14 cellular contexts compared by ENCODE assay signal in genomic region chr1:245677446-245678240, GRCh38.
DNase-seq lines count a peak whose midpoint lies in the region; ATAC-seq and TF ChIP-seq lines count a peak whose summit lies in the region.
"Had no signal": no experiment of that assay in that cellular context is flagged by ENCODE, and none has a peak within 500 bp of the region (broad histone marks: within the 10 kb centered on the region; RNA-seq: fewer than 3 reads in every experiment).

No MANE protein-coding gene starts in this region.

- H3K36me3 ChIP-seq in neuronal stem cell (replicated peaks in 1 of 2; ENCODE audit: control insufficient read depth in 2 of 2, insufficient read depth in 2 of 2, low read length in 2 of 2) (no peaks in the 10 kb centered on the region), prostate gland (no peaks in the 10 kb centered on the region)

- H3K79me1 ChIP-seq in neuronal stem cell (ENCODE audit: low read depth, low read length): no peaks in the 10 kb centered on the region

- H3K9me3 ChIP-seq in neuronal stem cell (replicated peaks in 1 of 2; ENCODE audit: control insufficient read depth in 2 of 2, insufficient read depth in 1 of 2, low read depth in 1 of 2, low read length in 2 of 2) (no peaks in the 10 kb centered on the region), prostate gland (no peaks in the 10 kb centered on the region)

- intact Hi-C loops in prostate gland (cut with DNase I): no loop called here

- H3K4me3 ChIP-seq in fibroblast of mammary gland (ENCODE audit: control insufficient read depth, low read depth, low read length) (no peak overlapping the region), neuronal stem cell (ENCODE audit: low read length in 2 of 2) (no peak overlapping the region), prostate gland (no peak overlapping the region)

- H2BK12ac ChIP-seq in neuronal stem cell (ENCODE audit: low read length): no peak overlapping the region

- H2AK5ac ChIP-seq in neuronal stem cell (ENCODE audit: low read depth, low read length): peak overlapping the region; percentile 21

- no peak overlapping the region for H4K8ac ChIP-seq in neuronal stem cell (ENCODE audit: low read depth, low read length)

- no peak overlapping the region for H2BK15ac ChIP-seq in neuronal stem cell (ENCODE audit: low read length)

- no peak overlapping the region for H2AFZ ChIP-seq in neuronal stem cell (ENCODE audit: low read length)

- H3K18ac ChIP-seq in neuronal stem cell (ENCODE audit: low read length): no peak overlapping the region

- H3K14ac ChIP-seq in neuronal stem cell (ENCODE audit: low read length): no peak overlapping the region

- H3K27me3 ChIP-seq in neuronal stem cell (ENCODE audit: control insufficient read depth in 3 of 3, insufficient read depth in 3 of 3, low read depth in 1 of 3, low read length in 3 of 3): no peaks in the 10 kb centered on the region
- H3K27me3 ChIP-seq in prostate gland (replicated peaks; ENCODE audit: insufficient read depth): no peaks in the 10 kb centered on the region

- TF ChIP-seq CTCF in fibroblast of mammary gland (conservative IDR thresholded peaks at IDR 0.05; ENCODE audit: control insufficient read depth, insufficient read depth, low read depth, low read length) (no peak), prostate gland (IDR thresholded peaks at IDR 0.05) (no peak)

- H3K4me2 ChIP-seq in neuronal stem cell (ENCODE audit: insufficient read depth, low read length, poor library complexity, severe bottlenecking): no peak overlapping the region

- H3K23ac ChIP-seq in neuronal stem cell (ENCODE audit: low read depth, low read length, poor library complexity): no peak overlapping the region

- no peak for ATAC-seq in HG03457 (IDR thresholded peaks at IDR 0.05; ENCODE audit: unreplicated experiment)
- no peak for ATAC-seq in GM21576 (IDR thresholded peaks at IDR 0.05; ENCODE audit: unreplicated experiment)

- WGBS in neuronal stem cell (ENCODE audit: extremely low coverage in 2 of 2, insufficient read length in 2 of 2, insufficient replicate concordance in 1 of 2), 2 donors: no CpG with 5 or more reads among the region's 9 CpGs
- 93% methylated on average over 9 of the region's 9 CpGs for WGBS in prostate gland

- no peak overlapping the region for H2BK5ac ChIP-seq in neuronal stem cell (ENCODE audit: low read length)

- H3K9ac ChIP-seq in neuronal stem cell (ENCODE audit: low read depth, low read length, poor library complexity): no peak overlapping the region

- no peak for TF ChIP-seq POLR2A in prostate gland (IDR thresholded peaks at IDR 0.05)

- DNase-seq in EL (peak; percentile 51), NCI-H226 (peak; percentile 40), fibroblast of mammary gland (ENCODE audit: low read depth) (peak; percentile 25), neuronal stem cell (ENCODE audit: low spot score) (no peak), prostate gland (ENCODE audit: low spot score) (no peak)
- DNase-seq: ACHN; CD8-positive, alpha-beta memory T cell; DND-41; NCI-H1417 treated with DMSO at 0.1 percent for 48 hours; NCI-H2029 treated with DMSO at 0.1 percent for 48 hours; NCI-H524; SHP77 treated with DMSO at 0.1 percent for 48 hours had no signal

- H3K4me1 ChIP-seq in neuronal stem cell (ENCODE audit: control insufficient read depth in 2 of 2, insufficient read depth in 1 of 2, low read depth in 1 of 2, low read length in 2 of 2) (peaks cover 4 to 25% of the 10 kb centered on the region in 2 donors), prostate gland (replicated peaks) (no peaks in the 10 kb centered on the region)

- H3K27ac ChIP-seq in neuronal stem cell (replicated peaks; ENCODE audit: low read length) (no peak overlapping the region), prostate gland (no peak overlapping the region)

- no peak overlapping the region for H2BK120ac ChIP-seq in neuronal stem cell (ENCODE audit: low read depth, low read length)

- no peak overlapping the region for H3K4ac ChIP-seq in neuronal stem cell (ENCODE audit: low read length)

- H4K91ac ChIP-seq in neuronal stem cell (ENCODE audit: low read depth, low read length, poor library complexity): no peak overlapping the region

Comparison
In these comparisons a context has a peak if more than half of its experiments do, and no peak if none do; other contexts are left out.
1. DNase-seq: peak in EL (single experiment), NCI-H226 (single experiment) and fibroblast of mammary gland (single experiment); none in neuronal stem cell (single experiment) and prostate gland (single experiment).